Comparison of ENCODE assay signal across 23 cellular contexts in genomic region chr6:144689503-144690040, GRCh38.
DNase-seq lines count a peak whose midpoint lies in the region; ATAC-seq, FAIRE-seq and TF ChIP-seq lines count a peak whose summit lies in the region.
"Had no signal": no experiment of that assay in that cellular context is flagged by ENCODE, and none has a peak within 500 bp of the region (broad histone marks: within the 10 kb centered on the region; RNA-seq: fewer than 3 reads in every experiment).

No MANE protein-coding gene starts in this region.

- H3K9me3 ChIP-seq in HepG2 (ENCODE audit: low read length), result peaks cover 9% of the 10 kb centered on the region; the same call in 1 of the 2 replicates
- peaks cover 0 to 5% (median 0%) of the 10 kb centered on the region in 4 donors for H3K9me3 ChIP-seq in right lobe of liver
- no peaks in the 10 kb centered on the region for H3K9me3 ChIP-seq in body of pancreas
- H3K9me3 ChIP-seq: A549, SJSA1 had no signal

- H3K27me3 Mint-ChIP-seq in neural crest cell (ENCODE audit: low read depth), result no peaks in the 10 kb centered on the region
- no peaks in the 10 kb centered on the region for H3K27me3 Mint-ChIP-seq in stimulated activated naive B cell treated with anti-CD40 and anti-IgM and Interleukin-4, amounts not matched to agents 10 μg/mL and 1 μg/mL and 100 μg/mL, for 72 hours
- H3K27me3 Mint-ChIP-seq: B cell had no signal

- ATAC-seq in HepG2 (peak; percentile 50), right lobe of liver (no peak), body of pancreas (peak; percentile 9)
- ATAC-seq in stimulated activated naive B cell treated with anti-CD40 and anti-IgM and Interleukin-4, amounts not matched to agents 10 μg/mL and 1 μg/mL and 100 μg/mL, for 72 hours (replicated peaks), result no peak
- ATAC-seq: A549, Panc1 had no signal

- H3K36me3 Mint-ChIP-seq in neural crest cell (ENCODE audit: low read depth), result peaks cover 58% of the 10 kb centered on the region
- H3K36me3 Mint-ChIP-seq in stimulated activated naive B cell treated with anti-CD40 and anti-IgM and Interleukin-4, amounts not matched to agents 10 μg/mL and 1 μg/mL and 100 μg/mL, for 72 hours, result peaks cover 58 to 79% of the 10 kb centered on the region in 2 donors

- peak overlapping the region; percentile 71 for H3K27ac Mint-ChIP-seq in neural crest cell (ENCODE audit: unreplicated experiment)
- no peak overlapping the region for H3K27ac Mint-ChIP-seq in stimulated activated naive B cell treated with anti-CD40 and anti-IgM and Interleukin-4, amounts not matched to agents 10 μg/mL and 1 μg/mL and 100 μg/mL, for 72 hours
- H3K27ac Mint-ChIP-seq: B cell had no signal

- H3K9me3 Mint-ChIP-seq in neural crest cell, result peaks cover 41% of the 10 kb centered on the region
- peaks cover 29 to 33% of the 10 kb centered on the region in 2 donors for H3K9me3 Mint-ChIP-seq in stimulated activated naive B cell treated with anti-CD40 and anti-IgM and Interleukin-4, amounts not matched to agents 10 μg/mL and 1 μg/mL and 100 μg/mL, for 72 hours

- peaks cover 4% of the 10 kb centered on the region for H3K4me1 Mint-ChIP-seq in neural crest cell
- H3K4me1 Mint-ChIP-seq in stimulated activated naive B cell treated with anti-CD40 and anti-IgM and Interleukin-4, amounts not matched to agents 10 μg/mL and 1 μg/mL and 100 μg/mL, for 72 hours, result peaks cover 14 to 27% of the 10 kb centered on the region in 2 donors

- POLR2A ChIA-PET in HepG2 (lab: Yijun Ruan, JAX), result no interaction called here

- no peak overlapping the region for H3K27ac ChIP-seq in HepG2 (ENCODE audit: extremely low read length, insufficient read depth, low read length)
- H3K27ac ChIP-seq in right lobe of liver, result no peak overlapping the region
- no peak overlapping the region for H3K27ac ChIP-seq in body of pancreas
- H3K27ac ChIP-seq: A549, SJSA1 had no signal

- no peak overlapping the region for H3K4me3 ChIP-seq in HepG2 (replicated peaks in 1 of 3; ENCODE audit: insufficient read depth in 1 of 3, low read depth in 2 of 3, low read length in 3 of 3)
- no peak overlapping the region for H3K4me3 ChIP-seq in right lobe of liver
- H3K4me3 ChIP-seq in body of pancreas, result no peak overlapping the region
- H3K4me3 ChIP-seq: A549, HAP-1, SJSA1 had no signal

- no peak overlapping the region for H3K4me2 ChIP-seq in HepG2 (ENCODE audit: low read depth, low read length)
- H3K4me2 ChIP-seq: A549 had no signal

- H3K27me3 ChIP-seq in HepG2 (ENCODE audit: control insufficient read depth in 1 of 2, insufficient read depth in 2 of 2, low read length in 2 of 2) (no peaks in the 10 kb centered on the region), right lobe of liver (no peaks in the 10 kb centered on the region), body of pancreas (no peaks in the 10 kb centered on the region)
- H3K27me3 ChIP-seq: SJSA1 had no signal

- H4K20me1 ChIP-seq in HepG2 (ENCODE audit: insufficient read depth, low read length), result peaks cover 14% of the 10 kb centered on the region

- no peak overlapping the region for H2AFZ ChIP-seq in HepG2 (ENCODE audit: low read length)

- no peak for TF ChIP-seq RAD21 in HepG2 (CRISPR knock-in tag; IDR thresholded peaks at IDR 0.05)

- H3K9ac ChIP-seq in HepG2 (ENCODE audit: insufficient read depth, low read depth, low read length), result no peak overlapping the region

- BruUV-seq in HepG2 (replicated peaks; lab: Mats Ljungman, UMichigan), result no TSS peak

- TF ChIP-seq EP300 in HepG2 (IDR thresholded peaks at IDR 0.05; ENCODE audit: low read depth in 2 of 2, low read length in 2 of 2) (no peak), HepG2 (CRISPR knock-in tag; IDR thresholded peaks at IDR 0.05; ENCODE audit: borderline replicate concordance) (no peak)

- H3K4me3 Mint-ChIP-seq in neural crest cell, result no peak overlapping the region
- no peak overlapping the region for H3K4me3 Mint-ChIP-seq in stimulated activated naive B cell treated with anti-CD40 and anti-IgM and Interleukin-4, amounts not matched to agents 10 μg/mL and 1 μg/mL and 100 μg/mL, for 72 hours
- H3K4me3 Mint-ChIP-seq: B cell, CD14-positive monocyte had no signal

- CTCF ChIA-PET in HepG2 (lab: Yijun Ruan, JAX; ENCODE audit: low intra/inter-chr PET ratio, low total read pairs), result no interaction called here

- H3K36me3 ChIP-seq in HepG2 (replicated peaks in 1 of 2; ENCODE audit: control insufficient read depth in 1 of 2, insufficient read depth in 2 of 2, low read length in 2 of 2) (peaks cover 14 to 37% of the 10 kb centered on the region in 2 experiments), right lobe of liver (no peaks in the 10 kb centered on the region), body of pancreas (replicated peaks in 1 of 2; ENCODE audit: insufficient read depth in 1 of 2, low read depth in 2 of 2) (no peaks in the 10 kb centered on the region)

- WGBS in HepG2 (ENCODE audit: low lambda C conversion rate), result 97% methylated on average over 3 of the region's 3 CpGs
- 100% methylated on average over 3 of the region's 3 CpGs for WGBS in right lobe of liver (ENCODE audit: insufficient coverage, low coverage, low lambda C conversion rate, missing lambda C conversion rate)
- 90 to 91% methylated on average over 2 to 3 of the region's 3 CpGs for WGBS in body of pancreas, 2 donors

- no peaks in the 10 kb centered on the region for H3K79me2 ChIP-seq in HepG2 (ENCODE audit: insufficient read depth, low read length)

- DNase-seq in HepG2 (ENCODE audit: low spot score) (no peak), right lobe of liver (no peak), body of pancreas (no peak), neural crest cell (ENCODE audit: low read depth, low spot score) (no peak), NCI-H82 treated with DMSO at 0.1 percent for 48 hours (lab: John Stamatoyannopoulos, UW; ENCODE audit: unreplicated experiment) (no peak)
- DNase-seq in stimulated activated naive CD4-positive, alpha-beta T cell treated with Interleukin-2 at 50 U/mL for 16 hours (lab: John Stamatoyannopoulos, UW), result no peak
- no peak for DNase-seq in stimulated activated naive B cell treated with anti-CD40 and anti-IgM and Interleukin-4, amounts not matched to agents 10 μg/mL and 1 μg/mL and 100 μg/mL, for 72 hours
- DNase-seq: DMS53; KBM-7; NCI-H1092 treated with DMSO at 0.1 percent for 48 hours; NCI-H1436 treated with DMSO at 0.1 percent for 48 hours; NCI-H2029 treated with DMSO at 0.1 percent for 48 hours; NCI-H226; NCI-H510A treated with DMSO at 0.1 percent for 48 hours; NCI-H748 treated with DMSO at 0.1 percent for 48 hours; NK-92 treated with Interleukin-12 subunit alpha and Interleukin-12 subunit beta, amount 100 ng/mL, for 24 hours had no signal

- H3K4me1 ChIP-seq in HepG2 (ENCODE audit: insufficient read depth, low read length) (no peaks in the 10 kb centered on the region), right lobe of liver (no peaks in the 10 kb centered on the region), body of pancreas (no peaks in the 10 kb centered on the region)
- H3K4me1 ChIP-seq: A549, SJSA1 had no signal

- no peak for FAIRE-seq in HepG2 (lab: Jason Lieb, UNC)
- FAIRE-seq: A549, D721Med had no signal

- TF ChIP-seq CTCF in HepG2 (CRISPR knock-in tag; IDR thresholded peaks at IDR 0.05), result no peak
- TF ChIP-seq CTCF in right lobe of liver (IDR thresholded peaks at IDR 0.05), result no peak
- TF ChIP-seq CTCF in body of pancreas (IDR thresholded peaks at IDR 0.05), result no peak
- no peak for TF ChIP-seq CTCF in neural crest cell (conservative IDR thresholded peaks at IDR 0.05)

- intact Hi-C loops in HepG2 (cut with micrococcal nuclease; ENCODE audit: unreplicated experiment), result no loop called here
- intact Hi-C loops in right lobe of liver (cut with DNase I), result no loop called here
- intact Hi-C loops in body of pancreas (cut with DNase I), result no loop called here

- TF ChIP-seq POLR2A in HepG2 (IDR thresholded peaks at IDR 0.05; ENCODE audit: insufficient read depth in 1 of 2, low read depth in 2 of 2, low read length in 2 of 2) (no peak), right lobe of liver (IDR thresholded peaks at IDR 0.05) (no peak), body of pancreas (IDR thresholded peaks at IDR 0.05) (no peak)

- in situ Hi-C loops in HepG2 (cut with HindIII; ENCODE audit: extremely low pct_ligation_motif_present, low pct_unique_long_range_greater_than_20kb), result no loop called here

TF ChIP-seq in HepG2, 621 proteins besides CTCF, POLR2A, EP300 and RAD21 (continues in another document):
- TF ChIP-seq KLF15 (CRISPR knock-in tag; IDR thresholded peaks at IDR 0.05; ENCODE audit: borderline replicate concordance) (no peak), FIP1L1 (IDR thresholded peaks at IDR 0.05; ENCODE audit: borderline replicate concordance, insufficient read depth, low read depth, low read length) (no peak), ZBTB3 (CRISPR knock-in tag; IDR thresholded peaks at IDR 0.05; ENCODE audit: borderline replicate concordance, low read depth) (no peak), PCBP2 (optimal IDR thresholded peaks at IDR 0.05; ENCODE audit: low read depth, low read length, poor library complexity, severe bottlenecking) (no peak), HNRNPL (IDR thresholded peaks at IDR 0.05; ENCODE audit: low read depth, low read length) (no peak), ZNF260 (CRISPR knock-in tag; IDR thresholded peaks at IDR 0.05; ENCODE audit: borderline replicate concordance, low read depth) (no peak), ELF4 (CRISPR knock-in tag; IDR thresholded peaks at IDR 0.05; ENCODE audit: borderline replicate concordance) (no peak)
- TF ChIP-seq, protein P1, sequence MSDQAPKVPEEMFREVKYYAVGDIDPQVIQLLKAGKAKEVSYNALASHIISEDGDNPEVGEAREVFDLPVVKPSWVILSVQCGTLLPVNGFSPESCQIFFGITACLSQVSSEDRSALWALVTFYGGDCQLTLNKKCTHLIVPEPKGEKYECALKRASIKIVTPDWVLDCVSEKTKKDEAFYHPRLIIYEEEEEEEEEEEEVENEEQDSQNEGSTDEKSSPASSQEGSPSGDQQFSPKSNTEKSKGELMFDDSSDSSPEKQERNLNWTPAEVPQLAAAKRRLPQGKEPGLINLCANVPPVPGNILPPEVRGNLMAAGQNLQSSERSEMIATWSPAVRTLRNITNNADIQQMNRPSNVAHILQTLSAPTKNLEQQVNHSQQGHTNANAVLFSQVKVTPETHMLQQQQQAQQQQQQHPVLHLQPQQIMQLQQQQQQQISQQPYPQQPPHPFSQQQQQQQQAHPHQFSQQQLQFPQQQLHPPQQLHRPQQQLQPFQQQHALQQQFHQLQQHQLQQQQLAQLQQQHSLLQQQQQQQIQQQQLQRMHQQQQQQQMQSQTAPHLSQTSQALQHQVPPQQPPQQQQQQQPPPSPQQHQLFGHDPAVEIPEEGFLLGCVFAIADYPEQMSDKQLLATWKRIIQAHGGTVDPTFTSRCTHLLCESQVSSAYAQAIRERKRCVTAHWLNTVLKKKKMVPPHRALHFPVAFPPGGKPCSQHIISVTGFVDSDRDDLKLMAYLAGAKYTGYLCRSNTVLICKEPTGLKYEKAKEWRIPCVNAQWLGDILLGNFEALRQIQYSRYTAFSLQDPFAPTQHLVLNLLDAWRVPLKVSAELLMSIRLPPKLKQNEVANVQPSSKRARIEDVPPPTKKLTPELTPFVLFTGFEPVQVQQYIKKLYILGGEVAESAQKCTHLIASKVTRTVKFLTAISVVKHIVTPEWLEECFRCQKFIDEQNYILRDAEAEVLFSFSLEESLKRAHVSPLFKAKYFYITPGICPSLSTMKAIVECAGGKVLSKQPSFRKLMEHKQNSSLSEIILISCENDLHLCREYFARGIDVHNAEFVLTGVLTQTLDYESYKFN (CRISPR knock-in tag; conservative IDR thresholded peaks at IDR 0.05), result no peak

Comparison
In these comparisons a context has a peak if more than half of its experiments do, and no peak if none do; other contexts are left out.
1. ATAC-seq: peak in HepG2 (single experiment) and body of pancreas (single experiment); none in right lobe of liver (0 of 4) and stimulated activated naive B cell treated with anti-CD40 and anti-IgM and Interleukin-4, amounts not matched to agents 10 μg/mL and 1 μg/mL and 100 μg/mL, for 72 hours (0 of 2).